In genomic region chr21:36069713-36070573, GRCh38 we compare ENCODE assay signal across 8 cellular contexts. TPM values are rescaled to one million over a fixed set of nuclear protein-coding genes. Genes with fewer than 3 reads are reported as not detected.
A peak's percentile ranks its signal among the peaks of the same experiment; 100 is the strongest.
DNase-seq lines count a peak whose midpoint lies in the region; ATAC-seq and TF ChIP-seq lines count a peak whose summit lies in the region.

TSS of gene CBR1 (plus strand) at chr21:36070024. CDS start at chr21:36070116, 92 bp downstream.

- POLR2A ChIA-PET in CD4-positive, alpha-beta T cell (lab: Charles Lee): interaction anchor here (0.6 to 4.0 kb wide), 7 partner anchors 9 to 250 kb away, joined by 3 to 64 read pairs (median 4); partner anchors contain the start of genes CBR3, MORC3 and SETD4

- H3K9me3 Mint-ChIP-seq in CD4-positive, alpha-beta T cell: peaks cover 6% of the 10 kb centered on the region

- H3K27ac Mint-ChIP-seq in CD4-positive, alpha-beta T cell: peak within 1 kb of the TSS; percentile 78

- CTCF ChIA-PET in CD4-positive, alpha-beta T cell (lab: Charles Lee): interaction anchor here (1.4 to 1.8 kb wide), 3 partner anchors 10 to 35 kb away, joined by 4 read pairs; partner anchors contain the start of gene SETD4

- peak; percentile 76 to 89 (median 84) for DNase-seq in CD4-positive, alpha-beta T cell
- peak; percentile 77 for DNase-seq in HS-5 (ENCODE audit: low read depth)
- peak; percentile 91 for DNase-seq in NOMO-1 treated with dmso at 0.1 percent for 144 hours (lab: John Stamatoyannopoulos, UW; ENCODE audit: unreplicated experiment)
- peak; percentile 86 for DNase-seq in activated T-cell treated with anti-CD3 and anti-CD28 coated beads for 24 hours (ENCODE audit: low read depth)
- DNase-seq in epidermal melanocyte (ENCODE audit: insufficient read length, low spot score): peak; percentile 82
- DNase-seq in midbrain (lab: John Stamatoyannopoulos, UW): peak; percentile 98
- DNase-seq in stimulated activated CD8-positive, alpha-beta memory T cell treated with anti-CD3 and anti-CD28 coated beads, Interleukin-15, amount 100 ng/mL, for 48 hours (ENCODE audit: low read depth in 2 of 2): peak; percentile 79 to 84

- H3K9me3 ChIP-seq in CD4-positive, alpha-beta T cell (ENCODE audit: control insufficient read depth, low read length): peaks cover 5% of the 10 kb centered on the region

- peak; percentile 99 for ATAC-seq in CD4-positive, alpha-beta T cell (ENCODE audit: poor library complexity)
- peak; percentile 53 for ATAC-seq in GM19468 (IDR thresholded peaks at IDR 0.05; ENCODE audit: extremely low read depth, unreplicated experiment)

- no peak for TF ChIP-seq CTCF in CD4-positive, alpha-beta T cell (IDR thresholded peaks at IDR 0.05)

- no peaks in the 10 kb centered on the region for H3K27me3 ChIP-seq in CD4-positive, alpha-beta T cell (ENCODE audit: control insufficient read depth, insufficient read depth, low read length)

- peak within 1 kb of the TSS; percentile 79 for H3K4me3 Mint-ChIP-seq in CD4-positive, alpha-beta T cell

- no peaks in the 10 kb centered on the region for H3K27me3 Mint-ChIP-seq in CD4-positive, alpha-beta T cell

- peaks cover 47% of the 10 kb centered on the region for H3K36me3 Mint-ChIP-seq in CD4-positive, alpha-beta T cell (ENCODE audit: low read depth)

- intact Hi-C loops in CD4-positive, alpha-beta T cell (cut with DNase I, micrococcal nuclease): loop anchor here in 1 of 2 experiments (2.0 to 10.0 kb wide), 3 partner anchors 13 to 1458 kb away; partner anchors contain the start of gene HLCS

- H3K4me1 Mint-ChIP-seq in CD4-positive, alpha-beta T cell (ENCODE audit: low read depth): peaks cover 45% of the 10 kb centered on the region

- H3K27ac ChIP-seq in CD4-positive, alpha-beta T cell (ENCODE audit: low read depth, low read length): peak within 1 kb of the TSS; percentile 51

RNA-seq across cellular contexts. Expression of gene CBR1, which starts in this region (rescaled TPM):
- total RNA-seq in CD4-positive, alpha-beta T cell: 1 to 10 TPM; 5.2 to 6.8 TPM

Comparison
In these comparisons a context has a peak if more than half of its experiments do, and no peak if none do; other contexts are left out.
1. Peak in every context shown above with its lines: DNase-seq, ATAC-seq and H3K27ac ChIP-seq.